ENCODE assay signal across 8 cellular contexts in genomic region chr16:89720520-89720858, GRCh38. TPM values are rescaled to one million over a fixed set of nuclear protein-coding genes. Genes with fewer than 3 reads are reported as not detected.
DNase-seq lines count a peak whose midpoint lies in the region; ATAC-seq, FAIRE-seq and TF ChIP-seq lines count a peak whose summit lies in the region.

No MANE protein-coding gene starts in this region.

- ATAC-seq in Right ventricle myocardium inferior (peak; percentile 30), HG03066 (IDR thresholded peaks at IDR 0.05; ENCODE audit: low read depth, unreplicated experiment) (peak; percentile 5), Right ventricle myocardium superior (ENCODE audit: poor library complexity) (peak; percentile 38)

- DNase-seq in Right ventricle myocardium inferior (ENCODE audit: missing footprints): no peak
- no peak for DNase-seq in cardiac septum (ENCODE audit: low spot score)
- DNase-seq in activated CD4-positive, alpha-beta memory T cell treated with anti-CD3 and anti-CD28 coated beads, Interleukin-2, amount 10 ng/mL, durations not matched to agents 7 days and 5 days: peak; percentile 33
- DNase-seq in Right ventricle myocardium superior: peak; percentile 72
- DNase-seq in progenitor cell of endocrine pancreas (ENCODE audit: low spot score, unreplicated experiment): peak; percentile 64
- no peak for DNase-seq in SKM-1 treated with dmso at 0.1 percent for 144 hours (lab: John Stamatoyannopoulos, UW; ENCODE audit: unreplicated experiment)
- no peak for DNase-seq in H54 (ENCODE audit: insufficient read length, low spot score)

- no peak for FAIRE-seq in H54 (lab: Jason Lieb, UNC)

- intact Hi-C loops in Right ventricle myocardium inferior (cut with DNase I) (no loop called here), cardiac septum (cut with DNase I) (loop anchor here (2.0 to 5.0 kb wide), 2 partner anchors 14 to 202 kb away; partner anchors contain the start of gene TUBB3), Right ventricle myocardium superior (cut with DNase I) (no loop called here)

- H3K4me1 Mint-ChIP-seq in activated CD4-positive, alpha-beta memory T cell treated with anti-CD3 and anti-CD28 coated beads, Interleukin-2, amount 10 ng/mL, durations not matched to agents 7 days and 5 days: peaks cover 40% of the 10 kb centered on the region
- peaks cover 14% of the 10 kb centered on the region for H3K4me1 Mint-ChIP-seq in progenitor cell of endocrine pancreas (ENCODE audit: low read depth)

- CTCF ChIA-PET in activated CD4-positive, alpha-beta memory T cell treated with anti-CD3 and anti-CD28 coated beads, Interleukin-2, amount 10 ng/mL, durations not matched to agents 7 days and 5 days (lab: Charles Lee): no interaction called here

- H3K9me3 Mint-ChIP-seq in activated CD4-positive, alpha-beta memory T cell treated with anti-CD3 and anti-CD28 coated beads, Interleukin-2, amount 10 ng/mL, durations not matched to agents 7 days and 5 days: no peaks in the 10 kb centered on the region
- no peaks in the 10 kb centered on the region for H3K9me3 Mint-ChIP-seq in progenitor cell of endocrine pancreas (ENCODE audit: low read depth)

- no peak for TF ChIP-seq CTCF in progenitor cell of endocrine pancreas (IDR thresholded peaks at IDR 0.05; ENCODE audit: unreplicated experiment)

- H3K36me3 Mint-ChIP-seq in activated CD4-positive, alpha-beta memory T cell treated with anti-CD3 and anti-CD28 coated beads, Interleukin-2, amount 10 ng/mL, durations not matched to agents 7 days and 5 days (ENCODE audit: low read depth): peaks cover 25% of the 10 kb centered on the region
- peaks cover 8% of the 10 kb centered on the region for H3K36me3 Mint-ChIP-seq in progenitor cell of endocrine pancreas (ENCODE audit: insufficient read depth)

- TF ChIP-seq POLR2A in H54 (IDR thresholded peaks at IDR 0.05; ENCODE audit: low read depth, low read length): no peak; the same call in 1 of the 2 replicates

- POLR2A ChIA-PET in activated CD4-positive, alpha-beta memory T cell treated with anti-CD3 and anti-CD28 coated beads, Interleukin-2, amount 10 ng/mL, durations not matched to agents 7 days and 5 days (lab: Charles Lee): interaction anchor here (0.8 to 6.1 kb wide), 6 partner anchors 9 to 152 kb away, joined by 3 to 30 read pairs (median 3); no protein-coding TSS in a partner anchor

- H3K27ac Mint-ChIP-seq in activated CD4-positive, alpha-beta memory T cell treated with anti-CD3 and anti-CD28 coated beads, Interleukin-2, amount 10 ng/mL, durations not matched to agents 7 days and 5 days: peak overlapping the region; percentile 80
- peak overlapping the region; percentile 88 for H3K27ac Mint-ChIP-seq in progenitor cell of endocrine pancreas

- H3K27me3 Mint-ChIP-seq in activated CD4-positive, alpha-beta memory T cell treated with anti-CD3 and anti-CD28 coated beads, Interleukin-2, amount 10 ng/mL, durations not matched to agents 7 days and 5 days: no peaks in the 10 kb centered on the region
- H3K27me3 Mint-ChIP-seq in progenitor cell of endocrine pancreas: peaks cover 9% of the 10 kb centered on the region

- peak overlapping the region; percentile 74 for H3K4me3 Mint-ChIP-seq in activated CD4-positive, alpha-beta memory T cell treated with anti-CD3 and anti-CD28 coated beads, Interleukin-2, amount 10 ng/mL, durations not matched to agents 7 days and 5 days
- H3K4me3 Mint-ChIP-seq in progenitor cell of endocrine pancreas (ENCODE audit: low read depth): peak overlapping the region; percentile 80

RNA-seq across cellular contexts. Expression of gene VPS9D1, which starts 0.2 kb away (rescaled TPM):
- total RNA-seq in Right ventricle myocardium inferior (11.1 TPM), cardiac septum (19.7 TPM), Right ventricle myocardium superior (11.2 TPM), progenitor cell of endocrine pancreas (17.4 and 17.9 TPM in 2 replicates)
- total RNA-seq in activated CD4-positive, alpha-beta memory T cell treated with anti-CD3 and anti-CD28 coated beads, Interleukin-2, amount 10 ng/mL, durations not matched to agents 7 days and 5 days: 1 to 10 TPM; 7.0 to 7.8 TPM

RNA-seq across cellular contexts. Expression of gene ZNF276, which starts 0.8 kb away (rescaled TPM):
- total RNA-seq in Right ventricle myocardium inferior (10.6 TPM), cardiac septum (17.5 TPM), Right ventricle myocardium superior (10.2 TPM), progenitor cell of endocrine pancreas (22.5 and 25.0 TPM in 2 replicates)
- total RNA-seq in activated CD4-positive, alpha-beta memory T cell treated with anti-CD3 and anti-CD28 coated beads, Interleukin-2, amount 10 ng/mL, durations not matched to agents 7 days and 5 days: 10 to 100 TPM; 50.4 to 56.5 TPM

RNA-seq across cellular contexts. Expression of gene SPATA2L, which starts 19.0 kb away (rescaled TPM):
- total RNA-seq in Right ventricle myocardium inferior: 3.4 TPM
- total RNA-seq in cardiac septum: 4.4 TPM
- 10 to 100 TPM in 1 of 2 experiments, 1 to 10 TPM in 1; 9.4 to 10.0 TPM for total RNA-seq in activated CD4-positive, alpha-beta memory T cell treated with anti-CD3 and anti-CD28 coated beads, Interleukin-2, amount 10 ng/mL, durations not matched to agents 7 days and 5 days
- total RNA-seq in Right ventricle myocardium superior: 4.1 TPM
- total RNA-seq in progenitor cell of endocrine pancreas: 14.0 and 15.5 TPM in 2 replicates

RNA-seq across cellular contexts. Expression of gene CDK10, which starts 34.0 kb away (rescaled TPM):
- 21.9 TPM for total RNA-seq in Right ventricle myocardium inferior
- total RNA-seq in cardiac septum: 32.9 TPM
- total RNA-seq in activated CD4-positive, alpha-beta memory T cell treated with anti-CD3 and anti-CD28 coated beads, Interleukin-2, amount 10 ng/mL, durations not matched to agents 7 days and 5 days: 10 to 100 TPM; 73.2 to 74.0 TPM
- 20.7 TPM for total RNA-seq in Right ventricle myocardium superior
- total RNA-seq in progenitor cell of endocrine pancreas: 183 and 192 TPM in 2 replicates

Comparison
In these comparisons a context has a peak if more than half of its experiments do, and no peak if none do; other contexts are left out.
1. DNase-seq: peak in activated CD4-positive, alpha-beta memory T cell treated with anti-CD3 and anti-CD28 coated beads, Interleukin-2, amount 10 ng/mL, durations not matched to agents 7 days and 5 days (single experiment), Right ventricle myocardium superior (single experiment) and progenitor cell of endocrine pancreas (single experiment); none in Right ventricle myocardium inferior (single experiment), cardiac septum (single experiment), SKM-1 treated with dmso at 0.1 percent for 144 hours (single experiment) and H54 (single experiment).
2. Peak in every context shown above with its lines, with median percentiles within 50 percentile points of each other: ATAC-seq.